In genomic region chr6:31862344-31863235, GRCh38 we compare ENCODE assay signal across 1 cellular context.
TF ChIP-seq lines count a peak whose summit lies in the region.

Gene NEU1, minus strand, starts transcription at chr6:31862821. Its CDS starts 45 bp downstream, at chr6:31862776.

TF ChIP-seq in HEK293, 187 proteins besides CTCF, POLR2A, EP300 and RAD21 (continued from another document):
- TF ChIP-seq, protein P1, sequence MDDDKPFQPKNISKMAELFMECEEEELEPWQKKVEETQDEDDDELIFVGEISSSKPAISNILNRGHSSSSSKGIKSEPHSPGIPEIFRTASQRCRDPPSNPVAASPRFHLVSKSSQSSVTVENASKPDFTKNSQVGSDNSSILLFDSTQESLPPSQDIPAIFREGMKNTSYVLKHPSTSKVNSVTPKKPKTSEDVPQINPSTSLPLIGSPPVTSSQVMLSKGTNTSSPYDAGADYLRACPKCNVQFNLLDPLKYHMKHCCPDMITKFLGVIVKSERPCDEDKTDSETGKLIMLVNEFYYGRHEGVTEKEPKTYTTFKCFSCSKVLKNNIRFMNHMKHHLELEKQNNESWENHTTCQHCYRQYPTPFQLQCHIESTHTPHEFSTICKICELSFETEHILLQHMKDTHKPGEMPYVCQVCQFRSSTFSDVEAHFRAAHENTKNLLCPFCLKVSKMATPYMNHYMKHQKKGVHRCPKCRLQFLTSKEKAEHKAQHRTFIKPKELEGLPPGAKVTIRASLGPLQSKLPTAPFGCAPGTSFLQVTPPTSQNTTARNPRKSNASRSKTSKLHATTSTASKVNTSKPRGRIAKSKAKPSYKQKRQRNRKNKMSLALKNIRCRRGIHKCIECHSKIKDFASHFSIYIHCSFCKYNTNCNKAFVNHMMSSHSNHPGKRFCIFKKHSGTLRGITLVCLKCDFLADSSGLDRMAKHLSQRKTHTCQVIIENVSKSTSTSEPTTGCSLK (tag by site-specific recombination; IDR thresholded peaks at IDR 0.05), result no peak
- TF ChIP-seq ZNF24 (tag by site-specific recombination; IDR thresholded peaks at IDR 0.05) (peak; percentile 68; the same call in 1 of the 2 replicates), KLF16 (tag by site-specific recombination; IDR thresholded peaks at IDR 0.05) (peak; percentile 81), REST (tag by site-specific recombination; IDR thresholded peaks at IDR 0.05) (peak; percentile 38; the same call in 1 of the 2 replicates), ZNF169 (tag by site-specific recombination; IDR thresholded peaks at IDR 0.05) (0 out of 2 replicates have a peak, but pooled peaks have one; percentile 19), PATZ1 (tag by site-specific recombination; IDR thresholded peaks at IDR 0.05) (peak; percentile 26; the same call in 1 of the 2 replicates), ZNF2 (tag by site-specific recombination; IDR thresholded peaks at IDR 0.05) (0 out of 2 replicates have a peak, but pooled peaks have one; percentile 23)
- TF ChIP-seq, protein P2, sequence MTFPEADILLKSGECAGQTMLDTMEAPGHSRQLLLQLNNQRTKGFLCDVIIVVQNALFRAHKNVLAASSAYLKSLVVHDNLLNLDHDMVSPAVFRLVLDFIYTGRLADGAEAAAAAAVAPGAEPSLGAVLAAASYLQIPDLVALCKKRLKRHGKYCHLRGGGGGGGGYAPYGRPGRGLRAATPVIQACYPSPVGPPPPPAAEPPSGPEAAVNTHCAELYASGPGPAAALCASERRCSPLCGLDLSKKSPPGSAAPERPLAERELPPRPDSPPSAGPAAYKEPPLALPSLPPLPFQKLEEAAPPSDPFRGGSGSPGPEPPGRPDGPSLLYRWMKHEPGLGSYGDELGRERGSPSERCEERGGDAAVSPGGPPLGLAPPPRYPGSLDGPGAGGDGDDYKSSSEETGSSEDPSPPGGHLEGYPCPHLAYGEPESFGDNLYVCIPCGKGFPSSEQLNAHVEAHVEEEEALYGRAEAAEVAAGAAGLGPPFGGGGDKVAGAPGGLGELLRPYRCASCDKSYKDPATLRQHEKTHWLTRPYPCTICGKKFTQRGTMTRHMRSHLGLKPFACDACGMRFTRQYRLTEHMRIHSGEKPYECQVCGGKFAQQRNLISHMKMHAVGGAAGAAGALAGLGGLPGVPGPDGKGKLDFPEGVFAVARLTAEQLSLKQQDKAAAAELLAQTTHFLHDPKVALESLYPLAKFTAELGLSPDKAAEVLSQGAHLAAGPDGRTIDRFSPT (tag by site-specific recombination; IDR thresholded peaks at IDR 0.05), result peak; percentile 85; the same call in 1 of the 2 replicates
- TF ChIP-seq, protein P3, sequence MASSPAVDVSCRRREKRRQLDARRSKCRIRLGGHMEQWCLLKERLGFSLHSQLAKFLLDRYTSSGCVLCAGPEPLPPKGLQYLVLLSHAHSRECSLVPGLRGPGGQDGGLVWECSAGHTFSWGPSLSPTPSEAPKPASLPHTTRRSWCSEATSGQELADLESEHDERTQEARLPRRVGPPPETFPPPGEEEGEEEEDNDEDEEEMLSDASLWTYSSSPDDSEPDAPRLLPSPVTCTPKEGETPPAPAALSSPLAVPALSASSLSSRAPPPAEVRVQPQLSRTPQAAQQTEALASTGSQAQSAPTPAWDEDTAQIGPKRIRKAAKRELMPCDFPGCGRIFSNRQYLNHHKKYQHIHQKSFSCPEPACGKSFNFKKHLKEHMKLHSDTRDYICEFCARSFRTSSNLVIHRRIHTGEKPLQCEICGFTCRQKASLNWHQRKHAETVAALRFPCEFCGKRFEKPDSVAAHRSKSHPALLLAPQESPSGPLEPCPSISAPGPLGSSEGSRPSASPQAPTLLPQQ (tag by site-specific recombination; IDR thresholded peaks at IDR 0.05), result peak; percentile 88
